ENCODE assay signal across 11 cellular contexts in genomic region chr10:22598488-22598887, GRCh38.
DNase-seq lines count a peak whose midpoint lies in the region; ATAC-seq, FAIRE-seq and TF ChIP-seq lines count a peak whose summit lies in the region.
"Had no signal": no experiment of that assay in that cellular context is flagged by ENCODE, and none has a peak within 500 bp of the region (broad histone marks: within the 10 kb centered on the region; RNA-seq: fewer than 3 reads in every experiment).

No MANE protein-coding gene starts in this region.

- no peaks in the 10 kb centered on the region for H3K27me3 ChIP-seq in CD4-positive, CD25-positive, alpha-beta regulatory T cell (ENCODE audit: control insufficient read depth, insufficient read depth, low read length)
- no peaks in the 10 kb centered on the region for H3K27me3 ChIP-seq in astrocyte (ENCODE audit: insufficient read depth, low read length)
- H3K27me3 ChIP-seq: cardiac muscle cell had no signal

- H3K4me1 Mint-ChIP-seq in CD4-positive, CD25-positive, alpha-beta regulatory T cell: peaks cover 23 to 83% (median 70%) of the 10 kb centered on the region in 4 donors
- H3K4me1 Mint-ChIP-seq in IgD-negative memory B cell: peaks cover 50 to 73% (median 70%) of the 10 kb centered on the region in 3 donors
- peaks cover 28% of the 10 kb centered on the region for H3K4me1 Mint-ChIP-seq in astrocyte (ENCODE audit: low read depth, unreplicated experiment)
- H3K4me1 Mint-ChIP-seq in naive B cell: peaks cover 54 to 94% (median 68%) of the 10 kb centered on the region in 3 donors

- peaks cover 10% of the 10 kb centered on the region for H4K20me1 ChIP-seq in astrocyte (ENCODE audit: insufficient read depth, low read length)

- peak overlapping the region in 3 of 4 donors; percentile 9 to 46 (median 24) for H3K4me3 Mint-ChIP-seq in CD4-positive, CD25-positive, alpha-beta regulatory T cell
- peak overlapping the region in 3 of 4 donors; percentile 9 to 88 (median 68) for H3K4me3 Mint-ChIP-seq in IgD-negative memory B cell
- H3K4me3 Mint-ChIP-seq in astrocyte (ENCODE audit: unreplicated experiment): no peak overlapping the region
- peak overlapping the region in 2 of 8 donors; percentile 24 to 82 for H3K4me3 Mint-ChIP-seq in naive B cell

- no peaks in the 10 kb centered on the region for H3K9me3 Mint-ChIP-seq in CD4-positive, CD25-positive, alpha-beta regulatory T cell
- H3K9me3 Mint-ChIP-seq in IgD-negative memory B cell: no peaks in the 10 kb centered on the region
- H3K9me3 Mint-ChIP-seq in astrocyte (ENCODE audit: unreplicated experiment): no peaks in the 10 kb centered on the region
- H3K9me3 Mint-ChIP-seq in naive B cell: peaks cover 0 to 3% (median 0%) of the 10 kb centered on the region in 7 donors
- H3K9me3 Mint-ChIP-seq: activated T-cell treated with anti-CD3 and anti-CD28 coated beads, Interleukin-2, amount 50 U/mL, for 4 hours had no signal

- peak overlapping the region; percentile 36 for H3K9ac ChIP-seq in astrocyte (ENCODE audit: low read length)

- H3K27ac Mint-ChIP-seq in CD4-positive, CD25-positive, alpha-beta regulatory T cell: peak overlapping the region; percentile 39 to 85 (median 80)
- peak overlapping the region; percentile 90 to 96 (median 96) for H3K27ac Mint-ChIP-seq in IgD-negative memory B cell
- no peak overlapping the region for H3K27ac Mint-ChIP-seq in astrocyte (ENCODE audit: unreplicated experiment)
- H3K27ac Mint-ChIP-seq in naive B cell: peak overlapping the region in 4 of 6 donors; percentile 49 to 89 (median 75)

- H3K4me2 ChIP-seq in astrocyte (ENCODE audit: low read length): peak overlapping the region; percentile 65

- no peak overlapping the region for H3K27ac ChIP-seq in CD4-positive, CD25-positive, alpha-beta regulatory T cell (ENCODE audit: insufficient read depth, low read length, poor library complexity, severe bottlenecking)
- H3K27ac ChIP-seq in astrocyte (ENCODE audit: low read depth, low read length): peak overlapping the region; percentile 59
- H3K27ac ChIP-seq: cardiac muscle cell had no signal

- no peaks in the 10 kb centered on the region for H3K27me3 Mint-ChIP-seq in CD4-positive, CD25-positive, alpha-beta regulatory T cell
- H3K27me3 Mint-ChIP-seq in IgD-negative memory B cell (no peaks in the 10 kb centered on the region), astrocyte (ENCODE audit: low read depth, unreplicated experiment) (no peaks in the 10 kb centered on the region), naive B cell (no peaks in the 10 kb centered on the region)

- peaks cover 39% of the 10 kb centered on the region for H3K36me3 ChIP-seq in CD4-positive, CD25-positive, alpha-beta regulatory T cell (ENCODE audit: control insufficient read depth, insufficient read depth, low read length)
- no peaks in the 10 kb centered on the region for H3K36me3 ChIP-seq in astrocyte (ENCODE audit: insufficient read depth, low read length)
- H3K36me3 ChIP-seq: cardiac muscle cell had no signal

- H3K4me1 ChIP-seq in CD4-positive, CD25-positive, alpha-beta regulatory T cell (ENCODE audit: control insufficient read depth, insufficient read depth, low read length, poor library complexity, severe bottlenecking): peaks cover 49% of the 10 kb centered on the region
- H3K4me1 ChIP-seq in astrocyte (ENCODE audit: insufficient read depth, low read length): peaks cover 30% of the 10 kb centered on the region

- ATAC-seq in CD4-positive, CD25-positive, alpha-beta regulatory T cell (ENCODE audit: low read depth in 2 of 2): no peak
- ATAC-seq in naive B cell (ENCODE audit: low read depth in 2 of 2): no peak

- no peak for TF ChIP-seq CTCF in astrocyte (IDR thresholded peaks at IDR 0.05; ENCODE audit: insufficient read depth, low read depth, low read length)

- H3K79me2 ChIP-seq in astrocyte (ENCODE audit: insufficient read depth, low read length): peaks cover 21% of the 10 kb centered on the region

- H3K9me3 ChIP-seq in CD4-positive, CD25-positive, alpha-beta regulatory T cell (ENCODE audit: control insufficient read depth in 2 of 2, low read length in 2 of 2): no peaks in the 10 kb centered on the region
- H3K9me3 ChIP-seq in astrocyte (ENCODE audit: insufficient read depth, low read depth, low read length): no peaks in the 10 kb centered on the region

- H3K36me3 Mint-ChIP-seq in CD4-positive, CD25-positive, alpha-beta regulatory T cell: peaks cover 47% of the 10 kb centered on the region
- H3K36me3 Mint-ChIP-seq in IgD-negative memory B cell: peaks cover 8% of the 10 kb centered on the region
- H3K36me3 Mint-ChIP-seq in astrocyte (ENCODE audit: low read depth, unreplicated experiment): peaks cover 5% of the 10 kb centered on the region
- peaks cover 0 to 5% of the 10 kb centered on the region in 2 donors for H3K36me3 Mint-ChIP-seq in naive B cell

- no peak for DNase-seq in CD4-positive, CD25-positive, alpha-beta regulatory T cell
- peak; percentile 56 for DNase-seq in astrocyte (ENCODE audit: low read depth)
- no peak for DNase-seq in naive B cell
- no peak for DNase-seq in COR-L47 (lab: John Stamatoyannopoulos, UW)
- no peak for DNase-seq in T-helper 1 cell
- no peak for DNase-seq in T-helper 2 cell
- DNase-seq in dedifferentiated amniotic fluid mesenchymal stem cell (ENCODE audit: extremely low spot score): no peak
- DNase-seq: activated T-cell treated with anti-CD3 and anti-CD28 coated beads, Interleukin-2, amount 50 U/mL, for 4 hours; NCI-H446 treated with DMSO at 0.1 percent for 48 hours had no signal

- FAIRE-seq in astrocyte (lab: Jason Lieb, UNC): no peak

- H2AFZ ChIP-seq in astrocyte (ENCODE audit: low read depth, low read length): no peak overlapping the region

- no peak overlapping the region for H3K4me3 ChIP-seq in CD4-positive, CD25-positive, alpha-beta regulatory T cell (ENCODE audit: low read depth, low read length)
- H3K4me3 ChIP-seq in astrocyte (ENCODE audit: insufficient read depth, low read depth, low read length): no peak overlapping the region
- H3K4me3 ChIP-seq: cardiac muscle cell had no signal
